Comparison of ENCODE assay signal across 1 cellular context in the genomic region with DNA sequence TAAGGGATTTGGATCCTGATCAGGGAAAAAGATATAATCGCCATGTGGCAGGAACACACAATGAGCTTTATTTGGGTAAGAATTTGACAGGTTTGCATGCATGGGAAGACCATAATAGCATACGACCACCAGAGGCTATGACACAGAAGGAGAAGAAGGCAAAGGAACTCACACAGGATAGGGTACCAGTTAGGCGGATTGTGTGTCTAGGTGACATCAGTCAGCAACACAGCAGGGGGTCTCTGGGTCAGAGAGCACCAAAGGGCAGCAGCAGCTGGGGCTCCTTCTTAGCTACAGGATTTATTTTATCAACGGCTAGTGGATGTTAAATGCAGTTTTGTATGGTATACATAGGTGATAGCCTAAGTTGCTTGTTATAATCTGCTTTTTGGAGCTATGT.
TF ChIP-seq lines count a peak whose summit lies in the region.

No MANE protein-coding gene starts in this region.

TF ChIP-seq in GM23338, 12 proteins besides CTCF, POLR2A, EP300 and RAD21 (continued from another document):
- TF ChIP-seq, protein P1, sequence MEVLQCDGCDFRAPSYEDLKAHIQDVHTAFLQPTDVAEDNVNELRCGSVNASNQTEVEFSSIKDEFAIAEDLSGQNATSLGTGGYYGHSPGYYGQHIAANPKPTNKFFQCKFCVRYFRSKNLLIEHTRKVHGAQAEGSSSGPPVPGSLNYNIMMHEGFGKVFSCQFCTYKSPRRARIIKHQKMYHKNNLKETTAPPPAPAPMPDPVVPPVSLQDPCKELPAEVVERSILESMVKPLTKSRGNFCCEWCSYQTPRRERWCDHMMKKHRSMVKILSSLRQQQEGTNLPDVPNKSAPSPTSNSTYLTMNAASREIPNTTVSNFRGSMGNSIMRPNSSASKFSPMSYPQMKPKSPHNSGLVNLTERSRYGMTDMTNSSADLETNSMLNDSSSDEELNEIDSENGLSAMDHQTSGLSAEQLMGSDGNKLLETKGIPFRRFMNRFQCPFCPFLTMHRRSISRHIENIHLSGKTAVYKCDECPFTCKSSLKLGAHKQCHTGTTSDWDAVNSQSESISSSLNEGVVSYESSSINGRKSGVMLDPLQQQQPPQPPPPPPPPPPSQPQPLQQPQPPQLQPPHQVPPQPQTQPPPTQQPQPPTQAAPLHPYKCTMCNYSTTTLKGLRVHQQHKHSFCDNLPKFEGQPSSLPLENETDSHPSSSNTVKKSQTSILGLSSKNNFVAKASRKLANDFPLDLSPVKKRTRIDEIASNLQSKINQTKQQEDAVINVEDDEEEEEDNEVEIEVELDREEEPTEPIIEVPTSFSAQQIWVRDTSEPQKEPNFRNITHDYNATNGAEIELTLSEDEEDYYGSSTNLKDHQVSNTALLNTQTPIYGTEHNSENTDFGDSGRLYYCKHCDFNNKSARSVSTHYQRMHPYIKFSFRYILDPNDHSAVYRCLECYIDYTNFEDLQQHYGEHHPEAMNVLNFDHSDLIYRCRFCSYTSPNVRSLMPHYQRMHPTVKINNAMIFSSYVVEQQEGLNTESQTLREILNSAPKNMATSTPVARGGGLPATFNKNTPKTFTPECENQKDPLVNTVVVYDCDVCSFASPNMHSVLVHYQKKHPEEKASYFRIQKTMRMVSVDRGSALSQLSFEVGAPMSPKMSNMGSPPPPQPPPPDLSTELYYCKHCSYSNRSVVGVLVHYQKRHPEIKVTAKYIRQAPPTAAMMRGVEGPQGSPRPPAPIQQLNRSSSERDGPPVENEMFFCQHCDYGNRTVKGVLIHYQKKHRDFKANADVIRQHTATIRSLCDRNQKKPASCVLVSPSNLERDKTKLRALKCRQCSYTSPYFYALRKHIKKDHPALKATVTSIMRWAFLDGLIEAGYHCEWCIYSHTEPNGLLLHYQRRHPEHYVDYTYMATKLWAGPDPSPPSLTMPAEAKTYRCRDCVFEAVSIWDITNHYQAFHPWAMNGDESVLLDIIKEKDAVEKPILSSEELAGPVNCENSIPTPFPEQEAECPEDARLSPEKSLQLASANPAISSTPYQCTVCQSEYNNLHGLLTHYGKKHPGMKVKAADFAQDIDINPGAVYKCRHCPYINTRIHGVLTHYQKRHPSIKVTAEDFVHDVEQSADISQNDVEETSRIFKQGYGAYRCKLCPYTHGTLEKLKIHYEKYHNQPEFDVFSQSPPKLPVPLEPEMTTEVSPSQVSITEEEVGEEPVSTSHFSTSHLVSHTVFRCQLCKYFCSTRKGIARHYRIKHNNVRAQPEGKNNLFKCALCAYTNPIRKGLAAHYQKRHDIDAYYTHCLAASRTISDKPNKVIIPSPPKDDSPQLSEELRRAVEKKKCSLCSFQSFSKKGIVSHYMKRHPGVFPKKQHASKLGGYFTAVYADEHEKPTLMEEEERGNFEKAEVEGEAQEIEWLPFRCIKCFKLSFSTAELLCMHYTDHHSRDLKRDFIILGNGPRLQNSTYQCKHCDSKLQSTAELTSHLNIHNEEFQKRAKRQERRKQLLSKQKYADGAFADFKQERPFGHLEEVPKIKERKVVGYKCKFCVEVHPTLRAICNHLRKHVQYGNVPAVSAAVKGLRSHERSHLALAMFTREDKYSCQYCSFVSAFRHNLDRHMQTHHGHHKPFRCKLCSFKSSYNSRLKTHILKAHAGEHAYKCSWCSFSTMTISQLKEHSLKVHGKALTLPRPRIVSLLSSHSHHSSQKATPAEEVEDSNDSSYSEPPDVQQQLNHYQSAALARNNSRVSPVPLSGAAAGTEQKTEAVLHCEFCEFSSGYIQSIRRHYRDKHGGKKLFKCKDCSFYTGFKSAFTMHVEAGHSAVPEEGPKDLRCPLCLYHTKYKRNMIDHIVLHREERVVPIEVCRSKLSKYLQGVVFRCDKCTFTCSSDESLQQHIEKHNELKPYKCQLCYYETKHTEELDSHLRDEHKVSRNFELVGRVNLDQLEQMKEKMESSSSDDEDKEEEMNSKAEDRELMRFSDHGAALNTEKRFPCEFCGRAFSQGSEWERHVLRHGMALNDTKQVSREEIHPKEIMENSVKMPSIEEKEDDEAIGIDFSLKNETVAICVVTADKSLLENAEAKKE (CRISPR knock-in tag; IDR thresholded peaks at IDR 0.05) = no peak
- no peak for TF ChIP-seq ZNF331 (CRISPR knock-in tag; IDR thresholded peaks at IDR 0.05; ENCODE audit: low read depth)
- no peak for TF ChIP-seq CREB1 (CRISPR knock-in tag; IDR thresholded peaks at IDR 0.05; ENCODE audit: low read depth)
- TF ChIP-seq ZNF114 (CRISPR knock-in tag; IDR thresholded peaks at IDR 0.05) = no peak
- TF ChIP-seq POLR2AphosphoS5 (IDR thresholded peaks at IDR 0.05; ENCODE audit: low read depth) = no peak
- TF ChIP-seq EZH2phosphoT487 (IDR thresholded peaks at IDR 0.05; ENCODE audit: unreplicated experiment) = no peak
- no peak for TF ChIP-seq STAT1 (IDR thresholded peaks at IDR 0.05; ENCODE audit: unreplicated experiment)
- TF ChIP-seq, protein P2, sequence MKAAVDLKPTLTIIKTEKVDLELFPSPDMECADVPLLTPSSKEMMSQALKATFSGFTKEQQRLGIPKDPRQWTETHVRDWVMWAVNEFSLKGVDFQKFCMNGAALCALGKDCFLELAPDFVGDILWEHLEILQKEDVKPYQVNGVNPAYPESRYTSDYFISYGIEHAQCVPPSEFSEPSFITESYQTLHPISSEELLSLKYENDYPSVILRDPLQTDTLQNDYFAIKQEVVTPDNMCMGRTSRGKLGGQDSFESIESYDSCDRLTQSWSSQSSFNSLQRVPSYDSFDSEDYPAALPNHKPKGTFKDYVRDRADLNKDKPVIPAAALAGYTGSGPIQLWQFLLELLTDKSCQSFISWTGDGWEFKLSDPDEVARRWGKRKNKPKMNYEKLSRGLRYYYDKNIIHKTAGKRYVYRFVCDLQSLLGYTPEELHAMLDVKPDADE (IDR thresholded peaks at IDR 0.05) = no peak
- no peak for TF ChIP-seq NANOG (IDR thresholded peaks at IDR 0.05; ENCODE audit: borderline replicate concordance)
TF ChIP-seq in GM23338: peak in this region for 0.
